9 cellular contexts compared by ENCODE assay signal in genomic region chr14:74616507-74616906, GRCh38. TPM values are rescaled to one million over a fixed set of nuclear protein-coding genes. Genes with fewer than 3 reads are reported as not detected.
DNase-seq lines count a peak whose midpoint lies in the region; ATAC-seq and TF ChIP-seq lines count a peak whose summit lies in the region.
"Had no signal": no experiment of that assay in that cellular context is flagged by ENCODE, and none has a peak within 500 bp of the region (broad histone marks: within the 10 kb centered on the region; RNA-seq: fewer than 3 reads in every experiment).

No MANE protein-coding gene starts in this region.

- peaks cover 64% of the 10 kb centered on the region for H3F3A ChIP-seq in smooth muscle cell (ENCODE audit: low read depth)

- H3K9me3 ChIP-seq in smooth muscle cell (replicated peaks; ENCODE audit: low read depth) = no peaks in the 10 kb centered on the region

- peaks cover 27% of the 10 kb centered on the region for H3K4me1 ChIP-seq in smooth muscle cell (ENCODE audit: low read depth)

- H2AFZ ChIP-seq in smooth muscle cell (ENCODE audit: low read depth) = no peak overlapping the region

- ATAC-seq in HG02870 (IDR thresholded peaks at IDR 0.05; ENCODE audit: unreplicated experiment) (no peak), HG02623 (IDR thresholded peaks at IDR 0.05; ENCODE audit: unreplicated experiment) (no peak)

- H3K27ac ChIP-seq in smooth muscle cell (ENCODE audit: low read depth) = peak overlapping the region; percentile 97
- H3K27ac ChIP-seq: cardiac muscle cell had no signal

- H3K4me3 ChIP-seq in epithelial cell of esophagus (ENCODE audit: low read length) (no peak overlapping the region), smooth muscle cell (no peak overlapping the region)
- H3K4me3 ChIP-seq: cardiac muscle cell had no signal

- H3K79me2 ChIP-seq in smooth muscle cell (ENCODE audit: low read depth) = peaks cover 8% of the 10 kb centered on the region

- H3K9ac ChIP-seq in smooth muscle cell (ENCODE audit: low read depth) = peak overlapping the region; percentile 22

- no peaks in the 10 kb centered on the region for H3K36me3 ChIP-seq in smooth muscle cell (ENCODE audit: low read depth)
- H3K36me3 ChIP-seq: cardiac muscle cell had no signal

- no peaks in the 10 kb centered on the region for H3K27me3 ChIP-seq in smooth muscle cell (ENCODE audit: low read depth)

- TF ChIP-seq CTCF in epithelial cell of esophagus (IDR thresholded peaks at IDR 0.05; ENCODE audit: insufficient read depth, low read depth, low read length, missing control alignments) = no peak
- TF ChIP-seq CTCF in smooth muscle cell (IDR thresholded peaks at IDR 0.05; ENCODE audit: borderline replicate concordance, insufficient read depth, poor library complexity, severe bottlenecking) = no peak

- WGBS in smooth muscle cell (ENCODE audit: low lambda C conversion rate) = 4% methylated on average over 4 of the region's 4 CpGs

- H4K20me1 ChIP-seq in smooth muscle cell (ENCODE audit: low read depth) = no peaks in the 10 kb centered on the region

- H3K4me2 ChIP-seq in smooth muscle cell = peak overlapping the region; percentile 65

- DNase-seq in activated CD4-positive, alpha-beta T cell treated with anti-CD3 and anti-CD28 coated beads for 48 hours = peak; percentile 62
- no peak for DNase-seq in activated CD4-positive, alpha-beta T cell treated with anti-CD3 and anti-CD28 coated beads, Interleukin-2, amount 50 U/mL, for 1 hour
- DNase-seq in NOMO-1 treated with dmso at 0.1 percent for 144 hours (lab: John Stamatoyannopoulos, UW; ENCODE audit: unreplicated experiment) (peak; percentile 37), epithelial cell of esophagus (ENCODE audit: low read depth) (peak; percentile 96), smooth muscle cell (lab: John Stamatoyannopoulos, UW; ENCODE audit: unreplicated experiment) (no peak), NCI-H2227 treated with DMSO at 0.1 percent for 48 hours (lab: John Stamatoyannopoulos, UW) (no peak)

RNA-seq across cellular contexts. Expression of gene LTBP2, which starts 4.5 kb away (rescaled TPM):
- total RNA-seq in smooth muscle cell = 103 and 108 TPM in 2 replicates
- 74.2 and 90.1 TPM in 2 replicates for polyA plus RNA-seq in smooth muscle cell

Comparison
In these comparisons a context has a peak if more than half of its experiments do, and no peak if none do; other contexts are left out.
1. DNase-seq: peak in activated CD4-positive, alpha-beta T cell treated with anti-CD3 and anti-CD28 coated beads for 48 hours (single experiment), NOMO-1 treated with dmso at 0.1 percent for 144 hours (single experiment) and epithelial cell of esophagus (single experiment); none in activated CD4-positive, alpha-beta T cell treated with anti-CD3 and anti-CD28 coated beads, Interleukin-2, amount 50 U/mL, for 1 hour (single experiment), smooth muscle cell (single experiment) and NCI-H2227 treated with DMSO at 0.1 percent for 48 hours (single experiment).